Comparison of ENCODE assay signal across 20 cellular contexts in genomic region chr13:50580684-50581305, GRCh38.
A peak's percentile ranks its signal among the peaks of the same experiment; 100 is the strongest.
DNase-seq lines count a peak whose midpoint lies in the region; ATAC-seq and TF ChIP-seq lines count a peak whose summit lies in the region.
"Had no signal": no experiment of that assay in that cellular context is flagged by ENCODE, and none has a peak within 500 bp of the region (broad histone marks: within the 10 kb centered on the region; RNA-seq: fewer than 3 reads in every experiment).

No MANE protein-coding gene starts in this region.

- peak overlapping the region; percentile 83 to 90 (median 85) for H3K27ac Mint-ChIP-seq in nephron
- H3K27ac Mint-ChIP-seq: H9 had no signal

- H3K27ac ChIP-seq in SK-N-SH (ENCODE audit: low read depth in 2 of 2, low read length in 1 of 2) (no peak overlapping the region), OCI-LY7 (ENCODE audit: low read depth, low read length, poor library complexity, severe bottlenecking) (no peak overlapping the region)
- H3K27ac ChIP-seq: BLaER1 treated with 17β-estradiol and CSF1 and Interleukin-3, amounts not matched to agents 10 nM and 100 nM; KMS-11; ovary; Peyer's patch; testis had no signal

- H3K4me1 ChIP-seq in SK-N-SH (ENCODE audit: control insufficient read depth in 1 of 2, insufficient read depth in 2 of 2, low read depth in 1 of 2, low read length in 1 of 2) = 0 out of 4 replicates have a peak, but pooled peaks cover 0 to 4% of the 10 kb centered on the region in 2 experiments
- H3K4me1 ChIP-seq in OCI-LY7 (ENCODE audit: insufficient read depth, low read length, poor library complexity, severe bottlenecking) = no peaks in the 10 kb centered on the region
- H3K4me1 ChIP-seq: testis had no signal

- H3K27me3 ChIP-seq in SK-N-SH (ENCODE audit: insufficient read depth) = no peaks in the 10 kb centered on the region
- H3K27me3 ChIP-seq: BLaER1 treated with 17β-estradiol and CSF1 and Interleukin-3, amounts not matched to agents 10 nM and 100 nM; ovary; Peyer's patch; testis had no signal

- POLR2A ChIA-PET in SK-N-SH (lab: Yijun Ruan, JAX) = no interaction called here
- POLR2A ChIA-PET in OCI-LY7 (lab: Charles Lee) = interaction anchor here (0.7 to 1.2 kb wide), 4 partner anchors 9 to 14 kb away, joined by 3 to 7 read pairs (median 3); no protein-coding TSS in a partner anchor

- no peak overlapping the region for H2AFZ ChIP-seq in SK-N-SH (ENCODE audit: low read depth)
- H2AFZ ChIP-seq in OCI-LY7 (ENCODE audit: low read length) = no peak overlapping the region

- 57% methylated on average over 4 of the region's 4 CpGs for WGBS in SK-N-SH (ENCODE audit: low lambda C conversion rate)

- CTCF ChIA-PET in SK-N-SH (lab: Yijun Ruan, JAX) = no interaction called here
- CTCF ChIA-PET in OCI-LY7 (lab: Charles Lee; ENCODE audit: unreplicated experiment) = no interaction called here

- H3K4me3 ChIP-seq in SK-N-SH (ENCODE audit: low read depth in 2 of 2, low read length in 1 of 2) = no peak overlapping the region
- no peak overlapping the region for H3K4me3 ChIP-seq in epithelial cell of esophagus (ENCODE audit: low read length)
- H3K4me3 ChIP-seq in OCI-LY7 (ENCODE audit: low read depth, low read length, poor library complexity, severe bottlenecking) = no peak overlapping the region
- H3K4me3 ChIP-seq: BLaER1 treated with 17β-estradiol and CSF1 and Interleukin-3, amounts not matched to agents 10 nM and 100 nM; ovary; Peyer's patch; testis had no signal

- peak overlapping the region in 1 of 3 experiments; percentile 21 for H3K4me3 Mint-ChIP-seq in nephron
- H3K4me3 Mint-ChIP-seq: H9 had no signal

- TF ChIP-seq RAD21 in SK-N-SH (IDR thresholded peaks at IDR 0.05; ENCODE audit: low read length) = no peak

- H3K79me2 ChIP-seq in SK-N-SH (ENCODE audit: insufficient read depth) = no peaks in the 10 kb centered on the region
- no peaks in the 10 kb centered on the region for H3K79me2 ChIP-seq in OCI-LY7 (ENCODE audit: insufficient read depth, low read depth, low read length)

- TF ChIP-seq CTCF in SK-N-SH (IDR thresholded peaks at IDR 0.05) (peak; percentile 36), epithelial cell of esophagus (IDR thresholded peaks at IDR 0.05; ENCODE audit: insufficient read depth, low read depth, low read length, missing control alignments) (peak; percentile 21), nephron (IDR thresholded peaks at IDR 0.05; ENCODE audit: unreplicated experiment in 3 of 3) (no peak), OCI-LY7 (conservative IDR thresholded peaks at IDR 0.05; ENCODE audit: low read length) (no peak)

- H3K4me1 Mint-ChIP-seq in nephron = peaks cover 66% of the 10 kb centered on the region

- H3K36me3 ChIP-seq in SK-N-SH (replicated peaks in 1 of 2; ENCODE audit: control insufficient read depth in 1 of 2, insufficient read depth in 2 of 2, low read length in 1 of 2) (no peaks in the 10 kb centered on the region), OCI-LY7 (ENCODE audit: insufficient read depth, low read length) (no peaks in the 10 kb centered on the region)
- H3K36me3 ChIP-seq: BLaER1 treated with 17β-estradiol and CSF1 and Interleukin-3, amounts not matched to agents 10 nM and 100 nM; ovary; Peyer's patch had no signal

- H4K20me1 ChIP-seq in SK-N-SH (ENCODE audit: insufficient read depth) (no peaks in the 10 kb centered on the region), OCI-LY7 (ENCODE audit: insufficient read depth, low read length) (no peaks in the 10 kb centered on the region)
- H4K20me1 ChIP-seq: BLaER1 treated with 17β-estradiol and CSF1 and Interleukin-3, amounts not matched to agents 10 nM and 100 nM had no signal

- H3K9me3 Mint-ChIP-seq in nephron = no peaks in the 10 kb centered on the region
- H3K9me3 Mint-ChIP-seq: H9 had no signal

- H3K27me3 Mint-ChIP-seq in nephron (ENCODE audit: low read depth) = no peaks in the 10 kb centered on the region

- H3K9me3 ChIP-seq in SK-N-SH = no peaks in the 10 kb centered on the region
- no peaks in the 10 kb centered on the region; the same call in 1 of the 2 replicates for H3K9me3 ChIP-seq in OCI-LY7 (ENCODE audit: low read length)
- H3K9me3 ChIP-seq: ovary, Peyer's patch, testis had no signal

- intact Hi-C loops in OCI-LY7 (cut with micrococcal nuclease; ENCODE audit: unreplicated experiment) = no loop called here

- H3K4me2 ChIP-seq in SK-N-SH (no peak overlapping the region), OCI-LY7 (ENCODE audit: low read length) (no peak overlapping the region)
- H3K4me2 ChIP-seq: KMS-11 had no signal

- DNase-seq in EH (ENCODE audit: low read depth) = peak; percentile 58
- DNase-seq in SK-N-SH = no peak
- DNase-seq in epithelial cell of esophagus (ENCODE audit: low read depth) = peak; percentile 21
- no peak for DNase-seq in NCI-H2196 treated with DMSO at 0.1 percent for 48 hours (lab: John Stamatoyannopoulos, UW; ENCODE audit: unreplicated experiment)
- DNase-seq in OCI-LY7 (ENCODE audit: low spot score) = no peak
- DNase-seq: activated CD4-positive, CD25-positive, alpha-beta regulatory T cell treated with anti-CD3 and anti-CD28 coated beads, Interleukin-2, amount 50 U/mL, for 72 hours; activated CD8-positive, alpha-beta memory T cell treated with anti-CD3 and anti-CD28 coated beads, Interleukin-2, amount 50 U/mL, for 4 hours; activated naive CD4-positive, alpha-beta T cell treated with anti-CD3 and anti-CD28 coated beads, Interleukin-2, amount 50 U/mL, for 16 hours; cortex of kidney; H9; NCI-H1694; NCI-H69; ovary; Peyer's patch; testis had no signal

- H3K9me2 ChIP-seq in SK-N-SH (no peaks in the 10 kb centered on the region), OCI-LY7 (ENCODE audit: insufficient read depth, low read length) (no peaks in the 10 kb centered on the region)

- no peak for TF ChIP-seq EP300 in SK-N-SH (IDR thresholded peaks at IDR 0.05; ENCODE audit: borderline replicate concordance in 1 of 2, low read depth in 1 of 2, low read length in 1 of 2)

- BruUV-seq in OCI-LY7 (replicated peaks; lab: Mats Ljungman, UMichigan) = no TSS peak

- ATAC-seq in HG02642 (IDR thresholded peaks at IDR 0.05; ENCODE audit: poor library complexity, unreplicated experiment) (no peak), HG03095 (IDR thresholded peaks at IDR 0.05; ENCODE audit: unreplicated experiment) (no peak)

- H3K36me3 Mint-ChIP-seq in nephron (ENCODE audit: low read depth) = no peaks in the 10 kb centered on the region

- H3K9ac ChIP-seq in SK-N-SH = no peak overlapping the region
- H3K9ac ChIP-seq: BLaER1 treated with 17β-estradiol and CSF1 and Interleukin-3, amounts not matched to agents 10 nM and 100 nM; KMS-11 had no signal

- no peaks in the 10 kb centered on the region for H3F3A ChIP-seq in SK-N-SH (replicated peaks; ENCODE audit: insufficient read depth)

TF ChIP-seq in SK-N-SH, 30 proteins besides CTCF, POLR2A, EP300 and RAD21:
- no peak for TF ChIP-seq NFIC (IDR thresholded peaks at IDR 0.05; ENCODE audit: borderline replicate concordance)
- TF ChIP-seq TCF12 (IDR thresholded peaks at IDR 0.05) = 0 out of 2 replicates have a peak, but pooled peaks have one; percentile 24

Comparison
In these comparisons a context has a peak if more than half of its experiments do, and no peak if none do; other contexts are left out.
1. DNase-seq: peak in EH (single experiment) and epithelial cell of esophagus (single experiment); none in SK-N-SH (single experiment), NCI-H2196 treated with DMSO at 0.1 percent for 48 hours (single experiment) and OCI-LY7 (single experiment).
2. CTCF ChIP-seq: peak in SK-N-SH (single experiment) and epithelial cell of esophagus (single experiment); none in nephron (0 of 3) and OCI-LY7 (single experiment).